In the genomic region with DNA sequence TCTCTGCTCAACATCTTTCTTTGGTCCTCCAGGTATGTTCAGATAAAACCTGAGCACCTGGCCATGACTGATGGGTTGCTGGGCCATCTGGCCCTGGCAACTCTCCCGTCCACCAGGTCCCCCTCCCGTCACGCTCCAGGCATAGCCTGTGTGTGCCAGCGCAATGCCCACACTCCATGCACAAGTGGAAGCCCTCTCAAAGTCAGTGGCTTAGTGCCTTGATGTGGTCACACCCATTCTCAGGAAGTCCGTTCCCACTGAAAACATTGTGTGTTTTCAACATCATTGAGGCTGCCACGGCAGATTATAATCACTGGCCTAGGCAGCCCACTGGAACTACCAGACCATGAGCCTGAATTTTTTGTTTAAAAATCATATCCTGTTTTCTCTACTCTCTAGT, we compare ENCODE assay signal across 26 cellular contexts.
DNase-seq lines count a peak whose midpoint lies in the region; ATAC-seq and TF ChIP-seq lines count a peak whose summit lies in the region.
"Had no signal": no experiment of that assay in that cellular context is flagged by ENCODE, and none has a peak within 500 bp of the region (broad histone marks: within the 10 kb centered on the region; RNA-seq: fewer than 3 reads in every experiment).

No MANE protein-coding gene starts in this region.

- no peak overlapping the region for H3K4me2 ChIP-seq in mesenchymal stem cell (ENCODE audit: low read length, poor library complexity, severe bottlenecking)

- H3K4me3 ChIP-seq in coronary artery: no peak overlapping the region
- no peak overlapping the region for H3K4me3 ChIP-seq in mesenchymal stem cell (ENCODE audit: insufficient read depth in 1 of 2, low read depth in 1 of 2, low read length in 2 of 2)
- H3K4me3 ChIP-seq in mucosa of descending colon: no peak overlapping the region
- H3K4me3 ChIP-seq: ascending aorta, cardiac muscle cell, ovary, transverse colon had no signal

- WGBS in mesenchymal stem cell: 95% methylated on average over 5 of the region's 6 CpGs

- H4K8ac ChIP-seq in mesenchymal stem cell (ENCODE audit: low read length): peak overlapping the region; percentile 16

- intact Hi-C loops in mucosa of descending colon (cut with DNase I, micrococcal nuclease): no loop called here

- H3K9ac ChIP-seq in mesenchymal stem cell (ENCODE audit: low read length): no peak overlapping the region

- H2BK12ac ChIP-seq in mesenchymal stem cell (ENCODE audit: low read length in 2 of 2): no peak overlapping the region

- no peak overlapping the region for H4K91ac ChIP-seq in mesenchymal stem cell (ENCODE audit: low read length)

- H2AK5ac ChIP-seq in mesenchymal stem cell (ENCODE audit: low read length, severe bottlenecking): no peak overlapping the region

- H3K18ac ChIP-seq in mesenchymal stem cell (ENCODE audit: low read depth in 1 of 2, low read length in 2 of 2): no peak overlapping the region

- no peak overlapping the region for H3K14ac ChIP-seq in mesenchymal stem cell (ENCODE audit: low read length in 2 of 2)

- H2BK15ac ChIP-seq in mesenchymal stem cell (ENCODE audit: low read depth, poor library complexity, severe bottlenecking): no peak overlapping the region

- ATAC-seq in GM19351 (IDR thresholded peaks at IDR 0.05; ENCODE audit: unreplicated experiment) (no peak), mucosa of descending colon (no peak)
- ATAC-seq: activated T-cell treated with anti-CD3 and anti-CD28 coated beads, Interleukin-2, amount 50 U/mL, for 72 hours; esophagus mucosa; natural killer cell treated with Interleukin-12 subunit alpha and Interleukin-12 subunit beta and Interleukin-15 and Interleukin-18, amount 100 ng/mL, for 72 hours had no signal

- no peak for TF ChIP-seq CTCF in coronary artery (IDR thresholded peaks at IDR 0.05)
- TF ChIP-seq CTCF in mucosa of descending colon (IDR thresholded peaks at IDR 0.05): no peak

- no peak overlapping the region for H2BK120ac ChIP-seq in mesenchymal stem cell (ENCODE audit: low read depth, low read length)

- peak; percentile 30 for DNase-seq in activated CD8-positive, alpha-beta memory T cell treated with anti-CD3 and anti-CD28 coated beads for 24 hours
- DNase-seq in activated CD8-positive, alpha-beta memory T cell treated with anti-CD3 and anti-CD28 coated beads, Interleukin-2, amount 50 U/mL, for 48 hours: no peak
- DNase-seq in coronary artery (ENCODE audit: low spot score) (peak; percentile 64), mesenchymal stem cell (no peak), mucosa of descending colon (no peak), DMS 273 (lab: John Stamatoyannopoulos, UW; ENCODE audit: unreplicated experiment) (no peak), NOMO-1 (lab: John Stamatoyannopoulos, UW; ENCODE audit: unreplicated experiment in 2 of 2) (no peak)
- DNase-seq: activated CD4-positive, alpha-beta T cell treated with anti-CD3 and anti-CD28 coated beads, Interleukin-2, amount 50 U/mL, for 1 hour; activated T-cell treated with anti-CD3 and anti-CD28 coated beads, Interleukin-2, amount 50 U/mL, for 72 hours; CD4-positive, alpha-beta T cell; cortex of kidney; EL; endodermal cell; glutamatergic neuron; NCI-H1048; NCI-H1694; NCI-H446; NCI-H748 treated with DMSO at 0.1 percent for 48 hours; ovary; stimulated activated CD4-positive, alpha-beta T cell treated with anti-CD3 and anti-CD28 coated beads, Interleukin-4, amount 100 ng/mL, for 24 hours; transverse colon had no signal

- H2AFZ ChIP-seq in mesenchymal stem cell (ENCODE audit: low read depth, low read length): no peak overlapping the region

- no peak overlapping the region for H3K4ac ChIP-seq in mesenchymal stem cell (ENCODE audit: low read depth in 1 of 2, low read length in 2 of 2)

- H2BK5ac ChIP-seq in mesenchymal stem cell (ENCODE audit: low read depth, low read length, poor library complexity, severe bottlenecking): no peak overlapping the region

- H3K27ac ChIP-seq in coronary artery (no peak overlapping the region), mesenchymal stem cell (ENCODE audit: low read length, poor library complexity, severe bottlenecking) (no peak overlapping the region)
- H3K27ac ChIP-seq: cardiac muscle cell, ovary, transverse colon had no signal

- H3K23ac ChIP-seq in mesenchymal stem cell (ENCODE audit: low read length in 2 of 2): peak overlapping the region in 1 of 2 experiments; percentile 10

- H3K9me3 ChIP-seq in mesenchymal stem cell (ENCODE audit: control insufficient read depth, low read length): no peaks in the 10 kb centered on the region
- no peaks in the 10 kb centered on the region for H3K9me3 ChIP-seq in mucosa of descending colon
- H3K9me3 ChIP-seq: ascending aorta, ovary, transverse colon had no signal

- H3K27me3 ChIP-seq in mesenchymal stem cell (ENCODE audit: control insufficient read depth in 1 of 2, insufficient read depth in 1 of 2, low read length in 2 of 2): no peaks in the 10 kb centered on the region
- H3K27me3 ChIP-seq: ascending aorta, cardiac muscle cell, ovary, transverse colon had no signal

- H3K4me1 ChIP-seq in mesenchymal stem cell (ENCODE audit: control insufficient read depth, insufficient read depth, low read depth, low read length): peaks cover 27% of the 10 kb centered on the region
- no peaks in the 10 kb centered on the region for H3K4me1 ChIP-seq in mucosa of descending colon (ENCODE audit: low read depth)
- H3K4me1 ChIP-seq: ascending aorta had no signal

- H3K36me3 ChIP-seq in mesenchymal stem cell (ENCODE audit: control insufficient read depth in 1 of 2, insufficient read depth in 2 of 2, low read depth in 1 of 2, low read length in 2 of 2) (peaks cover 19 to 54% of the 10 kb centered on the region in 2 experiments), mucosa of descending colon (ENCODE audit: low read depth) (no peaks in the 10 kb centered on the region)
- H3K36me3 ChIP-seq: cardiac muscle cell, ovary had no signal

- H3K79me1 ChIP-seq in mesenchymal stem cell (replicated peaks; ENCODE audit: low read length, poor library complexity, severe bottlenecking): peaks cover 3% of the 10 kb centered on the region

Comparison
In these comparisons a context has a peak if more than half of its experiments do, and no peak if none do; other contexts are left out.
1. DNase-seq: peak in activated CD8-positive, alpha-beta memory T cell treated with anti-CD3 and anti-CD28 coated beads for 24 hours (single experiment) and coronary artery (single experiment); none in activated CD8-positive, alpha-beta memory T cell treated with anti-CD3 and anti-CD28 coated beads, Interleukin-2, amount 50 U/mL, for 48 hours (single experiment), mesenchymal stem cell (single experiment), mucosa of descending colon (0 of 3), DMS 273 (single experiment) and NOMO-1 (0 of 2).